Comparison of ENCODE assay signal across 1 cellular context in genomic region chr22:50296658-50297490, GRCh38.
TF ChIP-seq lines count a peak whose summit lies in the region.

No MANE protein-coding gene starts in this region.

TF ChIP-seq in H1, 55 proteins besides CTCF, POLR2A, EP300 and RAD21:
- TF ChIP-seq KDM5A (IDR thresholded peaks at IDR 0.05; ENCODE audit: low read length): no peak
- no peak for TF ChIP-seq FOSL1 (IDR thresholded peaks at IDR 0.05; ENCODE audit: insufficient read depth, low read depth, low read length)
- no peak for TF ChIP-seq USF2 (IDR thresholded peaks at IDR 0.05; ENCODE audit: low read length)
- TF ChIP-seq CBX5 (IDR thresholded peaks at IDR 0.05; ENCODE audit: low read depth, low read length): no peak
- no peak for TF ChIP-seq CEBPB (IDR thresholded peaks at IDR 0.05; ENCODE audit: low read depth, low read length)
TF ChIP-seq in H1: peak in this region for 0.
